ENCODE assay signal across 20 cellular contexts in genomic region chr2:40318931-40319330, GRCh38.
"Had no signal": no experiment of that assay in that cellular context is flagged by ENCODE, and none has a peak within 500 bp of the region (broad histone marks: within the 10 kb centered on the region; RNA-seq: fewer than 3 reads in every experiment).

No MANE protein-coding gene starts in this region.

- DNase-seq: activated CD4-positive, alpha-beta memory T cell treated with anti-CD3 and anti-CD28 coated beads, Interleukin-2, amount 10 ng/mL, durations not matched to agents 7 days and 5 days; activated CD4-positive, alpha-beta T cell treated with anti-CD3 and anti-CD28 coated beads for 36 hours; activated CD4-positive, alpha-beta T cell treated with anti-CD3 and anti-CD28 coated beads, Interleukin-2, amount 50 U/mL, for 1 hour; activated gamma-delta T cell; activated naive CD4-positive, alpha-beta T cell treated with anti-CD3 and anti-CD28 coated beads for 36 hours; activated T-cell treated with anti-CD3 and anti-CD28 coated beads for 4 hours; activated T-cell treated with anti-CD3 and anti-CD28 coated beads, Interleukin-2, amount 50 U/mL, for 48 hours; central memory CD4-positive, alpha-beta T cell; MM.1S; NCI-H1105; NCI-H1436; NCI-H1694 treated with DMSO at 0.1 percent for 48 hours; NCI-H2029 treated with DMSO at 0.1 percent for 48 hours; NCI-H510A treated with DMSO at 0.1 percent for 48 hours; PC-3; SIG-M5; T-helper 2 cell; T1000 had no signal

- H3K27ac ChIP-seq: VCaP had no signal

- ATAC-seq: activated CD4-positive, alpha-beta T cell treated with anti-CD3 and anti-CD28 coated beads for 36 hours; activated T-helper 17 cell treated with anti-CD3 and anti-CD28 coated beads, Interleukin-2, amount 50 U/mL, for 72 hours; PC-3 had no signal
